15 cellular contexts compared by ENCODE assay signal in the genomic region with DNA sequence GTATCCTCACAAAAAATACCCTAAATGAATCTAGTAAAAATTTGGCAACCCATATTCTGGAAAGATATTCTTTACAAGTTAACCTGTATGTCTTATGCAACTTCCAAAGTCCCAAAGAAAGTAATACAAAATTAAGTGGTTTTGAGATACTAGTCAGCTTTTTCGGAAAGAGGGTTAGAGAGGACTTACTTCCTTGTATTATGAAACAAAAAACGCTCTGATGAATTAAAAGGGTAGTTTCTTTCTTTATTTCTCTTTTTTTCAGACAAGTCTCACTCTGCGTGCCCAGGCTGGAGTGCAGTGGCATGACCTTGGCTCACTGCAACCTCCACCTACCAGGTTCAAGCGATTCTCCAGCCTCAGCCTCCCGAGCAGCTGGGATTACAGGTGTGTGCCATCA. TPM values are rescaled to one million over a fixed set of nuclear protein-coding genes. Genes with fewer than 3 reads are reported as not detected.
A peak's percentile ranks its signal among the peaks of the same experiment; 100 is the strongest.
DNase-seq lines count a peak whose midpoint lies in the region; ATAC-seq, FAIRE-seq and TF ChIP-seq lines count a peak whose summit lies in the region.
"Had no signal": no experiment of that assay in that cellular context is flagged by ENCODE, and none has a peak within 500 bp of the region (broad histone marks: within the 10 kb centered on the region; RNA-seq: fewer than 3 reads in every experiment).

No MANE protein-coding gene starts in this region.

- H3K27me3 Mint-ChIP-seq in CD4-positive, CD25-positive, alpha-beta regulatory T cell: no peaks in the 10 kb centered on the region
- H3K27me3 Mint-ChIP-seq in memory B cell: no peaks in the 10 kb centered on the region

- peak overlapping the region; percentile 41 for H3K4me3 ChIP-seq in CD4-positive, CD25-positive, alpha-beta regulatory T cell (ENCODE audit: low read depth, low read length)
- H3K4me3 ChIP-seq in SK-N-MC: no peak overlapping the region
- H3K4me3 ChIP-seq: hepatocyte had no signal

- no peak for TF ChIP-seq POLR2A in H54 (IDR thresholded peaks at IDR 0.05; ENCODE audit: low read depth, low read length)

- H3K4me1 Mint-ChIP-seq in CD4-positive, CD25-positive, alpha-beta regulatory T cell: peaks cover 52 to 95% (median 88%) of the 10 kb centered on the region in 4 donors
- H3K4me1 Mint-ChIP-seq in memory B cell: peaks cover 68% of the 10 kb centered on the region

- no peaks in the 10 kb centered on the region for H3K36me3 ChIP-seq in CD4-positive, CD25-positive, alpha-beta regulatory T cell (ENCODE audit: control insufficient read depth, insufficient read depth, low read length)
- H3K36me3 ChIP-seq in SK-N-MC (ENCODE audit: insufficient read depth, low read length): peaks cover 20% of the 10 kb centered on the region
- H3K36me3 ChIP-seq: BE2C had no signal

- no peaks in the 10 kb centered on the region for H3K36me3 Mint-ChIP-seq in CD4-positive, CD25-positive, alpha-beta regulatory T cell
- H3K36me3 Mint-ChIP-seq in memory B cell: peaks cover 2% of the 10 kb centered on the region

- ATAC-seq in CD4-positive, CD25-positive, alpha-beta regulatory T cell (ENCODE audit: low read depth in 2 of 2): no peak
- ATAC-seq in memory B cell (ENCODE audit: low read depth) (peak; percentile 23), HG02678 (IDR thresholded peaks at IDR 0.05; ENCODE audit: unreplicated experiment) (no peak)

- no peak overlapping the region for H3K27ac ChIP-seq in CD4-positive, CD25-positive, alpha-beta regulatory T cell (ENCODE audit: insufficient read depth, low read length, poor library complexity, severe bottlenecking)
- peak overlapping the region; percentile 20; the same call in 1 of the 2 replicates for H3K27ac ChIP-seq in SK-N-MC
- H3K27ac ChIP-seq: hepatocyte had no signal

- H3K4me1 ChIP-seq in CD4-positive, CD25-positive, alpha-beta regulatory T cell (ENCODE audit: control insufficient read depth, insufficient read depth, low read length, poor library complexity, severe bottlenecking): peaks cover 89% of the 10 kb centered on the region
- H3K4me1 ChIP-seq: BE2C had no signal

- peak overlapping the region in 3 of 4 donors; percentile 32 to 65 (median 34) for H3K4me3 Mint-ChIP-seq in CD4-positive, CD25-positive, alpha-beta regulatory T cell
- H3K4me3 Mint-ChIP-seq in memory B cell: peak overlapping the region; percentile 41

- H3K9ac ChIP-seq in SK-N-MC (ENCODE audit: insufficient read length): no peak overlapping the region

- no peaks in the 10 kb centered on the region for H3K9me3 Mint-ChIP-seq in CD4-positive, CD25-positive, alpha-beta regulatory T cell
- no peaks in the 10 kb centered on the region for H3K9me3 Mint-ChIP-seq in memory B cell

- peak; percentile 45 for FAIRE-seq in H54 (lab: Jason Lieb, UNC)

- DNase-seq in CD4-positive, CD25-positive, alpha-beta regulatory T cell: no peak
- DNase-seq in H54 (ENCODE audit: insufficient read length, low spot score) (no peak), SK-N-MC (ENCODE audit: low read depth, low spot score) (no peak), memory B cell (ENCODE audit: low spot score in 2 of 2) (no peak), T-helper 2 cell (no peak), COLO668 (lab: John Stamatoyannopoulos, UW; ENCODE audit: unreplicated experiment) (no peak), medulla oblongata (ENCODE audit: extremely low spot score) (no peak)
- DNase-seq: BE2C; DMS53; NCI-H2171 treated with DMSO at 0.1 percent for 48 hours; SHP77; stimulated activated CD4-positive, alpha-beta T cell treated with anti-CD3 and anti-CD28 coated beads, Interleukin-2, amount 100 ng/mL, for 48 hours; T-helper 9 cell had no signal

- no peaks in the 10 kb centered on the region for H3K9me3 ChIP-seq in CD4-positive, CD25-positive, alpha-beta regulatory T cell (ENCODE audit: control insufficient read depth in 2 of 2, low read length in 2 of 2)
- H3K9me3 ChIP-seq in SK-N-MC (ENCODE audit: low read depth, low read length): no peaks in the 10 kb centered on the region; the same call in 1 of the 2 replicates
- H3K9me3 ChIP-seq: BE2C had no signal

- no peaks in the 10 kb centered on the region for H3K27me3 ChIP-seq in CD4-positive, CD25-positive, alpha-beta regulatory T cell (ENCODE audit: control insufficient read depth, insufficient read depth, low read length)
- H3K27me3 ChIP-seq: BE2C, hepatocyte had no signal

- peak overlapping the region in 2 of 3 donors; percentile 11 to 61 for H3K27ac Mint-ChIP-seq in CD4-positive, CD25-positive, alpha-beta regulatory T cell
- peak overlapping the region; percentile 20 for H3K27ac Mint-ChIP-seq in memory B cell

RNA-seq across cellular contexts. Expression of a gene that starts 51.6 kb away (rescaled TPM):
- total RNA-seq in CD4-positive, CD25-positive, alpha-beta regulatory T cell: 295 TPM
- 10 to 100 TPM in 3 of 4 donors, 1 to 10 TPM in 1; 9.1 to 14.1 (median 11.3) TPM for polyA plus RNA-seq in CD4-positive, CD25-positive, alpha-beta regulatory T cell
